In genomic region chr1:111880866-111881837, GRCh38 we compare ENCODE assay signal across 11 cellular contexts.
DNase-seq lines count a peak whose midpoint lies in the region; ATAC-seq, FAIRE-seq and TF ChIP-seq lines count a peak whose summit lies in the region.
"Had no signal": no experiment of that assay in that cellular context is flagged by ENCODE, and none has a peak within 500 bp of the region (broad histone marks: within the 10 kb centered on the region; RNA-seq: fewer than 3 reads in every experiment).

No MANE protein-coding gene starts in this region.

- no peak overlapping the region for H3K27ac ChIP-seq in GM12878 (ENCODE audit: control insufficient read depth, insufficient read depth)

- BruUV-seq in GM12878 (replicated peaks; lab: Mats Ljungman, UMichigan), result no TSS peak

- no peaks in the 10 kb centered on the region for H3K4me1 ChIP-seq in GM12878 (ENCODE audit: control insufficient read depth, insufficient read depth, low read length)

- no peak overlapping the region for H2AFZ ChIP-seq in GM12878 (ENCODE audit: control insufficient read depth, low read depth, low read length)

- no peak overlapping the region for H3K9ac ChIP-seq in GM12878 (ENCODE audit: control insufficient read depth, insufficient read depth, low read length)

- H3K79me2 ChIP-seq in GM12878 (ENCODE audit: control insufficient read depth, insufficient read depth, low read length), result no peaks in the 10 kb centered on the region

- no peak for TF ChIP-seq CTCF in GM12878 (IDR thresholded peaks at IDR 0.05 in 2 of 3, conservative IDR thresholded peaks at IDR 0.05 in 1 of 3; ENCODE audit: control insufficient read depth in 2 of 3, extremely low read depth in 1 of 3, insufficient read depth in 1 of 3, low read depth in 3 of 3, low read length in 3 of 3)

- DNase-seq in DMS153 treated with DMSO at 0.1 percent for 48 hours (lab: John Stamatoyannopoulos, UW; ENCODE audit: unreplicated experiment), result peak; percentile 18
- DNase-seq in NCI-H2029 treated with DMSO at 0.1 percent for 48 hours (lab: John Stamatoyannopoulos, UW), result peak; percentile 69
- no peak for DNase-seq in GM12878 (ENCODE audit: low read depth, low spot score)
- DNase-seq in myocyte (ENCODE audit: low read depth), result peak; percentile 11
- DNase-seq in DMS53 treated with DMSO at 0.1 percent for 48 hours (lab: John Stamatoyannopoulos, UW; ENCODE audit: unreplicated experiment), result no peak
- DNase-seq in erythroblast (lab: John Stamatoyannopoulos, UW), result no peak
- DNase-seq: activated naive CD4-positive, alpha-beta T cell treated with anti-CD3 and anti-CD28 coated beads, Interleukin-2, amount 10 ng/mL, durations not matched to agents 7 days and 5 days had no signal

- ATAC-seq in GM12878, result peak; percentile 24
- ATAC-seq in GM21576 (IDR thresholded peaks at IDR 0.05; ENCODE audit: unreplicated experiment), result no peak
- ATAC-seq in GM19328 (IDR thresholded peaks at IDR 0.05; ENCODE audit: unreplicated experiment), result no peak
- ATAC-seq: mucosa of descending colon had no signal

- in situ Hi-C loops in GM12878 (cut with MboI), result no loop called here

- H3K4me3 ChIP-seq in GM12878, result no peak overlapping the region
- H3K4me3 ChIP-seq: mucosa of descending colon had no signal

- CTCF ChIA-PET in GM12878 (lab: Yijun Ruan, JAX), result no interaction called here

- TF ChIP-seq POLR2A in GM12878 (IDR thresholded peaks at IDR 0.05; ENCODE audit: low read depth, low read length) (no peak), erythroblast (IDR thresholded peaks at IDR 0.05; ENCODE audit: low read length) (no peak)

- WGBS in GM12878 (ENCODE audit: insufficient coverage, insufficient replicate concordance, low lambda C conversion rate, missing lambda C conversion rate), result 18% methylated on average over 17 of the region's 17 CpGs

- SMC1A ChIA-PET in GM12878 (lab: Charles Lee; ENCODE audit: uncharacterized antibody, unreplicated experiment), result no interaction called here

- intact Hi-C loops in GM12878 (cut with micrococcal nuclease; ENCODE audit: unreplicated experiment), result no loop called here

- H3K9me3 ChIP-seq in GM12878 (replicated peaks; ENCODE audit: control insufficient read depth, insufficient read depth, low read length), result no peaks in the 10 kb centered on the region
- H3K9me3 ChIP-seq: mucosa of descending colon had no signal

- H3K4me2 ChIP-seq in GM12878 (ENCODE audit: control insufficient read depth, insufficient read depth), result no peak overlapping the region

- RAD21 ChIA-PET in GM12878 (lab: Charles Lee; ENCODE audit: unreplicated experiment), result no interaction called here

- FAIRE-seq in GM12878 (lab: Jason Lieb, UNC), result no peak
- FAIRE-seq: TTC549 had no signal

- no peaks in the 10 kb centered on the region; a peak in 2 of 4 replicates for H3K27me3 ChIP-seq in GM12878 (replicated peaks in 1 of 2; ENCODE audit: control insufficient read depth in 2 of 2, insufficient read depth in 2 of 2, low read length in 1 of 2)

- no peaks in the 10 kb centered on the region for H4K20me1 ChIP-seq in GM12878 (ENCODE audit: control insufficient read depth, insufficient read depth)

- H3K36me3 ChIP-seq in GM12878 (ENCODE audit: control insufficient read depth in 2 of 2, insufficient read depth in 2 of 2, low read length in 1 of 2), result no peaks in the 10 kb centered on the region

- TF ChIP-seq EP300 in GM12878 (IDR thresholded peaks at IDR 0.05; ENCODE audit: borderline replicate concordance in 1 of 2, control insufficient read depth in 1 of 2, low read depth in 2 of 2, low read length in 2 of 2), result no peak

- POLR2A ChIA-PET in GM12878 (lab: Charles Lee), result no interaction called here

- no peak for TF ChIP-seq RAD21 in GM12878 (IDR thresholded peaks at IDR 0.05; ENCODE audit: insufficient read depth, low read depth, low read length)

TF ChIP-seq in GM12878, 131 proteins besides CTCF, POLR2A, EP300 and RAD21:
- TF ChIP-seq MTA3 (IDR thresholded peaks at IDR 0.05; ENCODE audit: borderline replicate concordance, low read length) (no peak), HSF1 (IDR thresholded peaks at IDR 0.05; ENCODE audit: low read depth, low read length) (no peak), CHD4 (IDR thresholded peaks at IDR 0.05) (no peak), ZNF384 (IDR thresholded peaks at IDR 0.05; ENCODE audit: borderline replicate concordance, low read depth, low read length) (no peak), BCLAF1 (IDR thresholded peaks at IDR 0.05) (no peak), E4F1 (IDR thresholded peaks at IDR 0.05; ENCODE audit: borderline replicate concordance, partially characterized antibody) (no peak), RAD51 (IDR thresholded peaks at IDR 0.05) (no peak), EZH2 (IDR thresholded peaks at IDR 0.05; ENCODE audit: borderline replicate concordance, control insufficient read depth, low read depth, low read length) (no peak), SP1 (IDR thresholded peaks at IDR 0.05; ENCODE audit: low read depth, low read length) (no peak), ZNF207 (IDR thresholded peaks at IDR 0.05; ENCODE audit: borderline replicate concordance) (no peak), RCOR1 (conservative IDR thresholded peaks at IDR 0.05; ENCODE audit: low read depth, low read length) (no peak), POU2F2 (IDR thresholded peaks at IDR 0.05; ENCODE audit: borderline replicate concordance, low read depth, low read length) (no peak), ZNF274 (IDR thresholded peaks at IDR 0.05; ENCODE audit: insufficient read depth, insufficient read length) (no peak), NRF1 (conservative IDR thresholded peaks at IDR 0.05; ENCODE audit: low read depth, low read length) (no peak)
TF ChIP-seq in GM12878: peak in this region for 0.

Comparison
In these comparisons a context has a peak if more than half of its experiments do, and no peak if none do; other contexts are left out.
1. DNase-seq: peak in DMS153 treated with DMSO at 0.1 percent for 48 hours (single experiment), NCI-H2029 treated with DMSO at 0.1 percent for 48 hours (single experiment) and myocyte (single experiment); none in GM12878 (single experiment), DMS53 treated with DMSO at 0.1 percent for 48 hours (single experiment) and erythroblast (0 of 2).